8 cellular contexts compared by ENCODE assay signal in the genomic region with DNA sequence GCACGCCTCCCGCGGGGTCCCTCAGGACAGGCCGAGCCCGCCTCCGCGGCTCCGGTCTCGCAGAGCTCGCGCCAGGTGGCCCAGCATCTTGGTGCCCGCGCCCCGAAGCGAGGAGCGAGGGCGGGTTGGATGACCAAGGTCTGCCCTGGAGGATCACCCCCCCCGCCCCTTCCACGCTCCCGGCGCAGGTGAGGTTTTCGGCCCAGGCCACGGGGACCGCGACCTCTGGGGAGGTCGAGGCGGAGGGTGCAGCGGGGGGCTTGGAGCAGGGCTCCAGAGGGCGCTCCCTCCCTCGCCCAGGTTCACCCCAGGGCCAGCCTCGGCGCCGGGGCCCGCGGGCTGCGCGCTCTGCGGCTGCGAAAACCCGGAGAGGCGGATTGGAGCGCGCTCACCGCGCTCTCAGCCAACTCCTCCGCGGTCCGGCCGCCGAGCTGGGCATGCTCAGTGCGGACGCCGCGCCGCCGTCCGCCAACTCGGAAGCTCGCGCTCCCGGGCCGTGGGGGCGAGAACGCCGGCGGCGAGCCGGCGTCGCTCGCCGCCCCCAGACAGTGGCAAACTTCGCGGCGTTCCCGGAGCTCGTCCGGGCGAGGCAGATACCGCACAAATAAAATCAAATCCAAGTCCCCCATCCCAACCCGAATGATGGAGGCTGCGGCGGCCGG. TPM values are rescaled to one million over a fixed set of nuclear protein-coding genes. Genes with fewer than 3 reads are reported as not detected.
DNase-seq lines count a peak whose midpoint lies in the region; ATAC-seq, FAIRE-seq and TF ChIP-seq lines count a peak whose summit lies in the region.

A gene with protein sequence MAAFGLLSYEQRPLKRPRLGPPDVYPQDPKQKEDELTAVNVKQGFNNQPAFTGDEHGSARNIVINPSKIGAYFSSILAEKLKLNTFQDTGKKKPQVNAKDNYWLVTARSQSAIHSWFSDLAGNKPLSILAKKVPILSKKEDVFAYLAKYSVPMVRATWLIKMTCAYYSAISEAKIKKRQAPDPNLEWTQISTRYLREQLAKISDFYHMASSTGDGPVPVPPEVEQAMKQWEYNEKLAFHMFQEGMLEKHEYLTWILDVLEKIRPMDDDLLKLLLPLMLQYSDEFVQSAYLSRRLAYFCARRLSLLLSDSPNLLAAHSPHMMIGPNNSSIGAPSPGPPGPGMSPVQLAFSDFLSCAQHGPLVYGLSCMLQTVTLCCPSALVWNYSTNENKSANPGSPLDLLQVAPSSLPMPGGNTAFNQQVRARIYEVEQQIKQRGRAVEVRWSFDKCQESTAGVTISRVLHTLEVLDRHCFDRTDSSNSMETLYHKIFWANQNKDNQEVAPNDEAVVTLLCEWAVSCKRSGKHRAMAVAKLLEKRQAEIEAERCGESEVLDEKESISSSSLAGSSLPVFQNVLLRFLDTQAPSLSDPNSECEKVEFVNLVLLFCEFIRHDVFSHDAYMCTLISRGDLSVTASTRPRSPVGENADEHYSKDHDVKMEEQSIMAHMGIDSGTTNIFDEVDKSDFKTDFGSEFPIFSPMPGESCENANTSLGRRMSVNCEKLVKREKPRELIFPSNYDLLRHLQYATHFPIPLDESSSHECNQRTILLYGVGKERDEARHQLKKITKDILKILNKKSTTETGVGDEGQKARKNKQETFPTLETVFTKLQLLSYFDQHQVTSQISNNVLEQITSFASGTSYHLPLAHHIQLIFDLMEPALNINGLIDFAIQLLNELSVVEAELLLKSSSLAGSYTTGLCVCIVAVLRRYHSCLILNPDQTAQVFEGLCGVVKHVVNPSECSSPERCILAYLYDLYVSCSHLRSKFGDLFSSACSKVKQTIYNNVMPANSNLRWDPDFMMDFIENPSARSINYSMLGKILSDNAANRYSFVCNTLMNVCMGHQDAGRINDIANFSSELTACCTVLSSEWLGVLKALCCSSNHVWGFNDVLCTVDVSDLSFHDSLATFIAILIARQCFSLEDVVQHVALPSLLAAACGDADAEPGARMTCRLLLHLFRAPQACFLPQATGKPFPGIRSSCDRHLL (N-terminal part only) (plus strand): TSS at position 438 of the 662 bp plus-strand sequence. CDS start 1,263 bp downstream, outside the sequence.

- H3K9me3 ChIP-seq in BLaER1 (no peaks in the 10 kb centered on the region), esophagus squamous epithelium (no peaks in the 10 kb centered on the region), mucosa of stomach (ENCODE audit: control insufficient read depth, low read length) (no peaks in the 10 kb centered on the region)

- no peaks in the 10 kb centered on the region for H3K36me3 ChIP-seq in BLaER1
- H3K36me3 ChIP-seq in esophagus squamous epithelium: no peaks in the 10 kb centered on the region
- H3K36me3 ChIP-seq in mucosa of stomach (ENCODE audit: control insufficient read depth, insufficient read depth, low read length): no peaks in the 10 kb centered on the region

- 20% methylated on average over 1 of the region's 84 CpGs; no CpG with 5 or more reads in 1 of the 2 donors for WGBS in esophagus squamous epithelium, 2 donors

- TF ChIP-seq POLR2A in esophagus squamous epithelium (IDR thresholded peaks at IDR 0.05): peak in 1 of 4 donors; percentile 10

- H3K4me1 ChIP-seq in BLaER1 (peaks cover 18% of the 10 kb centered on the region), esophagus squamous epithelium (peaks cover 6 to 26% (median 19%) of the 10 kb centered on the region in 3 donors), mucosa of stomach (ENCODE audit: control insufficient read depth, insufficient read depth, low read length) (peaks cover 5% of the 10 kb centered on the region)

- peaks cover 19% of the 10 kb centered on the region for H4K20me1 ChIP-seq in BLaER1

- no peak for FAIRE-seq in GM19239 (lab: Jason Lieb, UNC)

- DNase-seq in GM19239 (ENCODE audit: insufficient read length, low spot score): peak; percentile 81
- peak; percentile 76 to 86 for DNase-seq in NCI-H524 (lab: John Stamatoyannopoulos, UW)
- peak; percentile 52 for DNase-seq in activated T-cell treated with anti-CD3 and anti-CD28 coated beads, Interleukin-2, amount 50 U/mL, for 1 hour
- no peak for DNase-seq in esophagus squamous epithelium (lab: John Stamatoyannopoulos, UW)
- peak; percentile 47 for DNase-seq in stimulated activated naive CD4-positive, alpha-beta T cell treated with Interleukin-2 at 50 U/mL for 16 hours (lab: John Stamatoyannopoulos, UW)

- peak; percentile 68 for ATAC-seq in HG03378 (IDR thresholded peaks at IDR 0.05; ENCODE audit: unreplicated experiment)

- H3K27me3 ChIP-seq in BLaER1 (peaks cover 22% of the 10 kb centered on the region), esophagus squamous epithelium (peaks cover 0 to 76% (median 2%) of the 10 kb centered on the region in 4 donors), mucosa of stomach (ENCODE audit: control insufficient read depth, insufficient read depth, low read length) (peaks cover 34% of the 10 kb centered on the region)

- peak within 1 kb of the TSS; percentile 64 for H3K27ac ChIP-seq in BLaER1
- H3K27ac ChIP-seq in esophagus squamous epithelium: peak within 1 kb of the TSS in 1 of 4 donors; percentile 1

- TF ChIP-seq CTCF in esophagus squamous epithelium (IDR thresholded peaks at IDR 0.05): peak in 1 of 6 experiments; percentile 18

- peak within 1 kb of the TSS; percentile 87 for H3K4me3 ChIP-seq in BLaER1
- H3K4me3 ChIP-seq in esophagus squamous epithelium: peak within 1 kb of the TSS; percentile 41 to 66 (median 61)
- peak within 1 kb of the TSS; percentile 31 for H3K4me3 ChIP-seq in mucosa of stomach (ENCODE audit: low read length)

- H3K9ac ChIP-seq in BLaER1 (peak within 1 kb of the TSS; percentile 79), mucosa of stomach (ENCODE audit: low read length) (peak within 1 kb of the TSS; percentile 55)

- H3K4me2 ChIP-seq in BLaER1: peak within 1 kb of the TSS; percentile 91

- intact Hi-C loops in esophagus squamous epithelium (cut with DNase I): no loop called here

RNA-seq across cellular contexts. Expression of the gene that starts here (rescaled TPM):
- 1 to 10 TPM in 1 of 4 donors, under 1 TPM in 3; 0.08 to 1.5 (median 0.19) TPM for total RNA-seq in esophagus squamous epithelium

Comparison
In these comparisons a context has a peak if more than half of its experiments do, and no peak if none do; other contexts are left out.
1. H3K4me3 ChIP-seq: peak in every context shown above with its lines; median percentile 87 in BLaER1; 61 in esophagus squamous epithelium; 31 in mucosa of stomach.